Comparison of ENCODE assay signal across 1 cellular context in the genomic region with DNA sequence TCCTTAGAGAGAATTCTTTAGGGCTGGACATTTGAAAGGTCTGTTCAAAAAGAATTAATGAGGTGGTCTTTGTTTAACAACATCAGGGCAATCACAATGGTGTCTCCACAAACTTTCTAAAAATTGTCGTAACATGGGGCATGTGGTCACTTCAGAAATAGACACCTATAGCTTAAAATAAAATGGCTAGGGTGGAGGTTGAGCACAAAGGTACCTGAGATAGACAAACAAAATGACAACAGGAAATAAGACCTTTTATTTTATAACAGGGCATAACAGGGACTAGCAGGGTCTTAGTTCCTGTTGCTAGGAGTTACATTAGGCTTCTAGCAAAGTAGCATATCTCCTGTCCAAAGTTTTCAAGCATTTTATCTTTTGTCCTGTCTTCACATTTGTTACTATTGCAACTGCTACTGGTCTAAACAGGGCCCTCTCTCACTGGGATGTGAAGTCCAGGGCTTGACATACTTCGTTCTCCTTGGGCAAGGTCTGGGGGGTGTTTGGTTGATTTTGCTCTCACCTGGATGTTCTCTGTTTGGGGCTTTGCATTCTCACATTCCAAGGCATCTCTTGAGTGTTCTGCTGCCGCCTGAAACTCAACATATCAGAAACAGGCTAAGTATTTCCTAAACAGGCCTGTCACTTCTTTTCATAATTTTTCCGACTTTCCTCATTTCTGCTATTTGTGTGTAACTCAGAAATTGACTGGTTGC.
A peak's percentile ranks its signal among the peaks of the same experiment; 100 is the strongest.
TF ChIP-seq lines count a peak whose summit lies in the region.

No MANE protein-coding gene starts in this region.

TF ChIP-seq in GM12878, 131 proteins besides CTCF, POLR2A, EP300 and RAD21 (continued from another document):
- TF ChIP-seq ZNF592 (IDR thresholded peaks at IDR 0.05), result peak; percentile 71; the same call in 1 of the 2 replicates
- TF ChIP-seq IKZF1 (conservative IDR thresholded peaks at IDR 0.05), result peak; percentile 1; the same call in 1 of the 2 replicates
- peak; percentile 60; the same call in 1 of the 2 replicates for TF ChIP-seq ZNF24 (IDR thresholded peaks at IDR 0.05)
- no peak for TF ChIP-seq HDGF (IDR thresholded peaks at IDR 0.05)
- TF ChIP-seq PAX5 (IDR thresholded peaks at IDR 0.05; ENCODE audit: borderline replicate concordance, low read depth, low read length), result no peak
- no peak for TF ChIP-seq PKNOX1 (IDR thresholded peaks at IDR 0.05)
